In genomic region chr21:34545079-34545884, GRCh38 we compare ENCODE assay signal across 9 cellular contexts. TPM values are rescaled to one million over a fixed set of nuclear protein-coding genes. Genes with fewer than 3 reads are reported as not detected.
A peak's percentile ranks its signal among the peaks of the same experiment; 100 is the strongest.
DNase-seq lines count a peak whose midpoint lies in the region; ATAC-seq, FAIRE-seq and TF ChIP-seq lines count a peak whose summit lies in the region.
"Had no signal": no experiment of that assay in that cellular context is flagged by ENCODE, and none has a peak within 500 bp of the region (broad histone marks: within the 10 kb centered on the region; RNA-seq: fewer than 3 reads in every experiment).

No MANE protein-coding gene starts in this region.

- 57% methylated on average over 10 of the region's 10 CpGs for WGBS in A549 (ENCODE audit: missing lambda C conversion rate)
- 38 to 43% methylated on average over 10 of the region's 10 CpGs for WGBS in ectodermal cell, 2 experiments
- 34 to 38% methylated on average over 10 of the region's 10 CpGs for WGBS in aorta, 2 donors

- H3K4me3 ChIP-seq in A549 (no peak overlapping the region), PC-3 (ENCODE audit: low read length) (no peak overlapping the region), ectodermal cell (ENCODE audit: insufficient read depth, low read depth, low read length) (no peak overlapping the region), mucosa of descending colon (no peak overlapping the region), aorta (ENCODE audit: low read length in 2 of 2) (no peak overlapping the region)

- no peak for TF ChIP-seq RAD21 in A549 (conservative IDR thresholded peaks at IDR 0.05 in 1 of 2, IDR thresholded peaks at IDR 0.05 in 1 of 2)

- no peak for TF ChIP-seq POLR2A in A549 (IDR thresholded peaks at IDR 0.05; ENCODE audit: low read length)

- POLR2A ChIA-PET in A549 (lab: Yijun Ruan, JAX), result no interaction called here
- POLR2A ChIA-PET in PC-3 (lab: Charles Lee; ENCODE audit: unreplicated experiment), result interaction anchor here (0.5 kb wide), 1 partner anchor 53 kb away, joined by 6 read pairs; no protein-coding TSS in a partner anchor

- H3K9me2 ChIP-seq in PC-3 (replicated peaks; ENCODE audit: low read length), result no peaks in the 10 kb centered on the region

- FAIRE-seq in A549 (lab: Jason Lieb, UNC), result no peak
- FAIRE-seq: islet of Langerhans had no signal

- ATAC-seq in A549 (peak; percentile 59 to 77; a peak in 4 of 6 replicates), GM18858 (IDR thresholded peaks at IDR 0.05; ENCODE audit: unreplicated experiment) (peak; percentile 86), HG02981 (IDR thresholded peaks at IDR 0.05; ENCODE audit: unreplicated experiment) (peak; percentile 81), PC-3 (peak; percentile 67), mucosa of descending colon (peak; percentile 34), aorta (ENCODE audit: low FRiP score) (peak; percentile 69)

- no peaks in the 10 kb centered on the region for H3K36me3 ChIP-seq in PC-3 (ENCODE audit: low read depth, low read length)
- no peaks in the 10 kb centered on the region for H3K36me3 ChIP-seq in ectodermal cell (ENCODE audit: control insufficient read depth, insufficient read depth, low read length)
- no peaks in the 10 kb centered on the region for H3K36me3 ChIP-seq in mucosa of descending colon (ENCODE audit: low read depth)
- H3K36me3 ChIP-seq in aorta (ENCODE audit: control insufficient read depth in 1 of 2, insufficient read depth in 2 of 2, low read length in 1 of 2), result no peaks in the 10 kb centered on the region

- H3K79me2 ChIP-seq in PC-3 (ENCODE audit: low read length), result no peaks in the 10 kb centered on the region

- CTCF ChIA-PET in A549 (lab: Yijun Ruan, JAX) (no interaction called here), PC-3 (lab: Charles Lee) (interaction anchor here (0.5 kb wide), 1 partner anchor 16 kb away, joined by 3 read pairs; no protein-coding TSS in a partner anchor)

- H3F3A ChIP-seq in PC-3 (ENCODE audit: low read length, unreplicated experiment), result no peaks in the 10 kb centered on the region

- no TSS peak for BruUV-seq in PC-3 (replicated peaks; lab: Mats Ljungman, UMichigan)

- DNase-seq in A549 (ENCODE audit: low read depth in 1 of 2, low spot score in 1 of 2) (peak; percentile 7 to 31), PC-3 (peak; percentile 65), mucosa of descending colon (peak; percentile 37 to 53 (median 46)), aorta (no peak), 8988T (no peak)

- no peaks in the 10 kb centered on the region for H3K9me3 ChIP-seq in A549
- no peaks in the 10 kb centered on the region for H3K9me3 ChIP-seq in PC-3 (ENCODE audit: low read length)
- H3K9me3 ChIP-seq in ectodermal cell (ENCODE audit: control insufficient read depth, low read length), result no peaks in the 10 kb centered on the region
- H3K9me3 ChIP-seq in mucosa of descending colon, result no peaks in the 10 kb centered on the region
- no peaks in the 10 kb centered on the region for H3K9me3 ChIP-seq in aorta (ENCODE audit: control insufficient read depth, low read length)

- H3K9ac ChIP-seq in PC-3 (ENCODE audit: low read length), result no peak overlapping the region

- intact Hi-C loops in PC-3 (cut with micrococcal nuclease) (loop anchor here (2.0 kb wide), 2 partner anchors 18 to 54 kb away; no protein-coding TSS in a partner anchor), mucosa of descending colon (cut with DNase I, micrococcal nuclease) (no loop called here), aorta (cut with DNase I) (loop anchor here in 1 of 2 donors (5.0 kb wide), 1 partner anchor 37 kb away; no protein-coding TSS in a partner anchor)

- TF ChIP-seq CTCF in A549 (IDR thresholded peaks at IDR 0.05), result no peak
- TF ChIP-seq CTCF in PC-3 (conservative IDR thresholded peaks at IDR 0.05; ENCODE audit: low read depth, low read length), result no peak
- no peak for TF ChIP-seq CTCF in mucosa of descending colon (IDR thresholded peaks at IDR 0.05)

- H3K4me2 ChIP-seq in A549, result peak overlapping the region; percentile 51
- H3K4me2 ChIP-seq in PC-3 (ENCODE audit: low read length), result peak overlapping the region; percentile 42

- H3K27me3 ChIP-seq in PC-3 (ENCODE audit: low read length) (no peaks in the 10 kb centered on the region), ectodermal cell (ENCODE audit: control insufficient read depth, insufficient read depth, low read length, poor library complexity, severe bottlenecking) (no peaks in the 10 kb centered on the region), aorta (ENCODE audit: control insufficient read depth in 1 of 2, insufficient read depth in 2 of 2, low read length in 1 of 2) (no peaks in the 10 kb centered on the region)

- H3K4me1 ChIP-seq in A549 (peaks cover 16% of the 10 kb centered on the region), PC-3 (ENCODE audit: insufficient read depth, low read length) (peaks cover 26% of the 10 kb centered on the region), ectodermal cell (ENCODE audit: control insufficient read depth, insufficient read depth, low read length) (peaks cover 19% of the 10 kb centered on the region), mucosa of descending colon (ENCODE audit: low read depth) (peaks cover 35% of the 10 kb centered on the region), aorta (ENCODE audit: control insufficient read depth in 1 of 2, insufficient read depth in 2 of 2, low read length in 2 of 2) (no peaks in the 10 kb centered on the region)

- no peaks in the 10 kb centered on the region for H4K20me1 ChIP-seq in PC-3 (ENCODE audit: low read length)

- H3K27ac ChIP-seq in A549 (peak overlapping the region; percentile 61 to 82), PC-3 (ENCODE audit: low read length) (peak overlapping the region; percentile 53), ectodermal cell (ENCODE audit: insufficient read depth, low read depth, low read length, poor library complexity, severe bottlenecking) (peak overlapping the region; percentile 70), aorta (ENCODE audit: low read depth in 1 of 2, low read length in 2 of 2) (peak overlapping the region; percentile 8 to 96)

- H2AFZ ChIP-seq in PC-3 (ENCODE audit: low read length), result peak overlapping the region; percentile 63

- no peak for TF ChIP-seq EP300 in A549 (IDR thresholded peaks at IDR 0.05)

TF ChIP-seq in A549, 52 proteins besides CTCF, POLR2A, EP300 and RAD21:
- TF ChIP-seq EHF (CRISPR knock-in tag; IDR thresholded peaks at IDR 0.05) (no peak), ATOH8 (CRISPR knock-in tag; IDR thresholded peaks at IDR 0.05; ENCODE audit: low read depth) (no peak), EHMT2 (IDR thresholded peaks at IDR 0.05; ENCODE audit: low read depth) (no peak), JUNB (IDR thresholded peaks at IDR 0.05) (no peak), CHD4 (IDR thresholded peaks at IDR 0.05; ENCODE audit: borderline replicate concordance) (no peak), KDM1A (IDR thresholded peaks at IDR 0.05; ENCODE audit: low read depth) (no peak), POLR2AphosphoS2 (conservative IDR thresholded peaks at IDR 0.05; ENCODE audit: low read length) (no peak), JUN (IDR thresholded peaks at IDR 0.05) (no peak), CHD2 (IDR thresholded peaks at IDR 0.05; ENCODE audit: low read length, partially characterized antibody) (no peak), MAFK (IDR thresholded peaks at IDR 0.05; ENCODE audit: partially characterized antibody) (no peak), RNF2 (IDR thresholded peaks at IDR 0.05; ENCODE audit: borderline replicate concordance, low read depth) (no peak)
- TF ChIP-seq, protein P1, sequence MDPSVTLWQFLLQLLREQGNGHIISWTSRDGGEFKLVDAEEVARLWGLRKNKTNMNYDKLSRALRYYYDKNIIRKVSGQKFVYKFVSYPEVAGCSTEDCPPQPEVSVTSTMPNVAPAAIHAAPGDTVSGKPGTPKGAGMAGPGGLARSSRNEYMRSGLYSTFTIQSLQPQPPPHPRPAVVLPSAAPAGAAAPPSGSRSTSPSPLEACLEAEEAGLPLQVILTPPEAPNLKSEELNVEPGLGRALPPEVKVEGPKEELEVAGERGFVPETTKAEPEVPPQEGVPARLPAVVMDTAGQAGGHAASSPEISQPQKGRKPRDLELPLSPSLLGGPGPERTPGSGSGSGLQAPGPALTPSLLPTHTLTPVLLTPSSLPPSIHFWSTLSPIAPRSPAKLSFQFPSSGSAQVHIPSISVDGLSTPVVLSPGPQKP (IDR thresholded peaks at IDR 0.05; ENCODE audit: low read depth, low read length), result no peak

RNA-seq across cellular contexts. Expression of gene KCNE1, which starts 33.3 kb away (rescaled TPM):
- polyA plus RNA-seq in A549 (2011; rRNA removed) (0.08 and 0.17 TPM in 2 replicates), A549 (2017; fragmentation: RNase III; extraction: RNeasy Plus Mini Kit Qiagen cat#74134 plus additional on column Dnase treatment) (0.04 to 0.05 TPM in 2 of 3 replicates, not detected in the other), aorta (1 to 10 TPM in 1 of 2 donors, under 1 TPM in 1; 0.28 to 2.6 TPM)
- 0.03 and 0.13 TPM in 2 replicates for polyA plus RNA-seq in A549 (2012; cell fraction: cytosol; rRNA removed)
- polyA plus RNA-seq in A549 (2012; cell fraction: nucleus; rRNA removed), result 0.13 and 0.16 TPM in 2 replicates
- polyA minus RNA-seq in A549 (2011; rRNA and poly(A)+ RNA removed), result 0.08 and 0.10 TPM in 2 replicates
- total RNA-seq in PC-3 (2014; rRNA removed) (0.58 and 0.69 TPM in 2 replicates), mucosa of descending colon (1 to 10 TPM in 1 of 3 donors, under 1 TPM in 2; 0.32 to 1.4 (median 0.55) TPM), aorta (1 to 10 TPM; 2.3 to 7.2 TPM)
- not detected for polyA plus RNA-seq in ectodermal cell (2013, experiment 1 of 4)
- polyA plus RNA-seq in ectodermal cell (2013, experiment 2 of 4), result 0.28 TPM
- polyA plus RNA-seq in ectodermal cell (2013, experiment 3 of 4), result 0.27 TPM
- polyA plus RNA-seq in ectodermal cell (2013, experiment 4 of 4), result 0.49 TPM

Comparison
In these comparisons a context has a peak if more than half of its experiments do, and no peak if none do; other contexts are left out.
1. ATAC-seq: peak in every context shown above with its lines; median percentile 86 in GM18858; 81 in HG02981; 69 in aorta; 68 in A549; 67 in PC-3; 34 in mucosa of descending colon.
2. DNase-seq: peak in A549 (2 of 2), PC-3 (single experiment) and mucosa of descending colon (3 of 3); none in aorta (0 of 2) and 8988T (single experiment).
3. Peak in every context shown above with its lines, with median percentiles within 50 percentile points of each other: H3K27ac ChIP-seq.